Comparison of ENCODE assay signal across 39 cellular contexts in genomic region chr9:30235068-30235467, GRCh38.
"Had no signal": no experiment of that assay in that cellular context is flagged by ENCODE, and none has a peak within 500 bp of the region (broad histone marks: within the 10 kb centered on the region; RNA-seq: fewer than 3 reads in every experiment).

No MANE protein-coding gene starts in this region.

- H3K4me2 ChIP-seq: PC-9 had no signal

- ATAC-seq: activated CD8-positive, alpha-beta memory T cell treated with anti-CD3 and anti-CD28 coated beads, Interleukin-2, amount 10 ng/mL, durations not matched to agents 7 days and 5 days; Right ventricle myocardium inferior had no signal

- H3K27ac Mint-ChIP-seq: activated CD4-positive, alpha-beta memory T cell treated with anti-CD3 and anti-CD28 coated beads, Interleukin-2, amount 10 ng/mL, durations not matched to agents 7 days and 5 days; activated CD8-positive, alpha-beta memory T cell treated with anti-CD3 and anti-CD28 coated beads, Interleukin-2, amount 10 ng/mL, durations not matched to agents 7 days and 5 days; activated naive CD4-positive, alpha-beta T cell treated with anti-CD3 and anti-CD28 coated beads, Interleukin-2, amount 10 ng/mL, durations not matched to agents 7 days and 5 days; activated naive CD8-positive, alpha-beta T cell treated with anti-CD3 and anti-CD28 coated beads for 36 hours had no signal

- DNase-seq: activated CD4-positive, alpha-beta memory T cell treated with anti-CD3 and anti-CD28 coated beads, Interleukin-2, amount 10 ng/mL, durations not matched to agents 7 days and 5 days; activated CD4-positive, alpha-beta T cell treated with anti-CD3 and anti-CD28 coated beads for 1 hour; activated CD4-positive, alpha-beta T cell treated with anti-CD3 and anti-CD28 coated beads for 48 hours; activated CD4-positive, CD25-positive, alpha-beta regulatory T cell; activated CD8-positive, alpha-beta memory T cell treated with anti-CD3 and anti-CD28 coated beads for 24 hours; activated CD8-positive, alpha-beta memory T cell treated with anti-CD3 and anti-CD28 coated beads, Interleukin-2, amount 10 ng/mL, durations not matched to agents 7 days and 5 days; activated CD8-positive, alpha-beta memory T cell treated with anti-CD3 and anti-CD28 coated beads, Interleukin-2, amount 50 U/mL, for 48 hours; activated effector memory CD4-positive, alpha-beta T cell treated with Interleukin-2 at 50 U/mL for 16 hours; activated naive CD4-positive, alpha-beta T cell treated with anti-CD3 and anti-CD28 coated beads, Interleukin-2, amount 10 ng/mL, durations not matched to agents 7 days and 5 days; activated naive CD8-positive, alpha-beta T cell treated with anti-CD3 and anti-CD28 coated beads for 36 hours; activated T-cell treated with anti-CD3 and anti-CD28 coated beads, Interleukin-2, amount 50 U/mL, for 48 hours; amniotic stem cell; aorta; brain microvascular endothelial cell; central memory CD4-positive, alpha-beta T cell; Karpas-422; KBM-7; MG63; MV-4-11; NCI-H1092; NCI-H146; NCI-H187; NCI-H2029 treated with DMSO at 0.1 percent for 48 hours; NCI-H2107; NCI-H2171; NCI-H510A; NCI-H526; NCI-H748 treated with DMSO at 0.1 percent for 48 hours; NK-92 treated with Interleukin-12 subunit alpha and Interleukin-12 subunit beta, amount 100 ng/mL, for 24 hours; PC-9; SIG-M5; SW 1271; T-helper 1 cell; T-helper 2 cell; T-helper 9 cell had no signal

- H2AFZ ChIP-seq: PC-9 had no signal

- H3K36me3 Mint-ChIP-seq: activated CD8-positive, alpha-beta memory T cell treated with anti-CD3 and anti-CD28 coated beads, Interleukin-2, amount 10 ng/mL, durations not matched to agents 7 days and 5 days; activated naive CD4-positive, alpha-beta T cell treated with anti-CD3 and anti-CD28 coated beads, Interleukin-2, amount 10 ng/mL, durations not matched to agents 7 days and 5 days; activated naive CD8-positive, alpha-beta T cell treated with anti-CD3 and anti-CD28 coated beads for 36 hours had no signal

- FAIRE-seq: RCC 7860 had no signal

- H3K27ac ChIP-seq: brain microvascular endothelial cell, PC-9, RWPE1, VCaP had no signal

- H3K9me3 Mint-ChIP-seq: activated CD4-positive, alpha-beta memory T cell treated with anti-CD3 and anti-CD28 coated beads, Interleukin-2, amount 10 ng/mL, durations not matched to agents 7 days and 5 days; activated naive CD4-positive, alpha-beta T cell treated with anti-CD3 and anti-CD28 coated beads, Interleukin-2, amount 10 ng/mL, durations not matched to agents 7 days and 5 days; activated naive CD8-positive, alpha-beta T cell treated with anti-CD3 and anti-CD28 coated beads for 36 hours had no signal

- H3K36me3 ChIP-seq: brain microvascular endothelial cell, MG63 had no signal

- H3K4me3 ChIP-seq: MG63, PC-9 had no signal

- H3K9me3 ChIP-seq: MG63 had no signal

- H3K4me3 Mint-ChIP-seq: activated CD4-positive, alpha-beta memory T cell treated with anti-CD3 and anti-CD28 coated beads, Interleukin-2, amount 10 ng/mL, durations not matched to agents 7 days and 5 days; activated CD8-positive, alpha-beta memory T cell treated with anti-CD3 and anti-CD28 coated beads, Interleukin-2, amount 10 ng/mL, durations not matched to agents 7 days and 5 days; activated naive CD4-positive, alpha-beta T cell treated with anti-CD3 and anti-CD28 coated beads, Interleukin-2, amount 10 ng/mL, durations not matched to agents 7 days and 5 days; activated naive CD8-positive, alpha-beta T cell treated with anti-CD3 and anti-CD28 coated beads for 36 hours had no signal

- H3K4me1 Mint-ChIP-seq: activated CD4-positive, alpha-beta memory T cell treated with anti-CD3 and anti-CD28 coated beads, Interleukin-2, amount 10 ng/mL, durations not matched to agents 7 days and 5 days; activated CD8-positive, alpha-beta memory T cell treated with anti-CD3 and anti-CD28 coated beads, Interleukin-2, amount 10 ng/mL, durations not matched to agents 7 days and 5 days; activated naive CD4-positive, alpha-beta T cell treated with anti-CD3 and anti-CD28 coated beads, Interleukin-2, amount 10 ng/mL, durations not matched to agents 7 days and 5 days; activated naive CD8-positive, alpha-beta T cell treated with anti-CD3 and anti-CD28 coated beads for 36 hours had no signal

- H3K27me3 Mint-ChIP-seq: activated CD4-positive, alpha-beta memory T cell treated with anti-CD3 and anti-CD28 coated beads, Interleukin-2, amount 10 ng/mL, durations not matched to agents 7 days and 5 days; activated CD8-positive, alpha-beta memory T cell treated with anti-CD3 and anti-CD28 coated beads, Interleukin-2, amount 10 ng/mL, durations not matched to agents 7 days and 5 days; activated naive CD4-positive, alpha-beta T cell treated with anti-CD3 and anti-CD28 coated beads, Interleukin-2, amount 10 ng/mL, durations not matched to agents 7 days and 5 days; activated naive CD8-positive, alpha-beta T cell treated with anti-CD3 and anti-CD28 coated beads for 36 hours had no signal

- H3K27me3 ChIP-seq: brain microvascular endothelial cell, MG63 had no signal
